11 cellular contexts compared by ENCODE assay signal in genomic region chr7:134690614-134691504, GRCh38. TPM values are rescaled to one million over a fixed set of nuclear protein-coding genes. Genes with fewer than 3 reads are reported as not detected.
DNase-seq lines count a peak whose midpoint lies in the region; ATAC-seq and TF ChIP-seq lines count a peak whose summit lies in the region.
"Had no signal": no experiment of that assay in that cellular context is flagged by ENCODE, and none has a peak within 500 bp of the region (broad histone marks: within the 10 kb centered on the region; RNA-seq: fewer than 3 reads in every experiment).

No MANE protein-coding gene starts in this region.

- H3K27me3 Mint-ChIP-seq in mesothelial cell of epicardium (ENCODE audit: low read depth) = no peaks in the 10 kb centered on the region

- no peak for ATAC-seq in GM18861 (IDR thresholded peaks at IDR 0.05; ENCODE audit: unreplicated experiment)
- ATAC-seq: activated CD8-positive, alpha-beta T cell treated with anti-CD3 and anti-CD28 coated beads for 36 hours had no signal

- H3K27me3 ChIP-seq in Loucy (ENCODE audit: insufficient read depth, low read length, poor library complexity, severe bottlenecking) (no peaks in the 10 kb centered on the region), PC-9 (ENCODE audit: insufficient read depth, low read depth) (no peaks in the 10 kb centered on the region), WERI-Rb-1 (ENCODE audit: insufficient read depth, low read depth, severe bottlenecking) (no peaks in the 10 kb centered on the region)

- H3K27ac Mint-ChIP-seq in mesothelial cell of epicardium = peak overlapping the region; percentile 87
- H3K27ac Mint-ChIP-seq: activated CD8-positive, alpha-beta T cell treated with anti-CD3 and anti-CD28 coated beads for 36 hours had no signal

- TF ChIP-seq CTCF in Loucy (conservative IDR thresholded peaks at IDR 0.05; ENCODE audit: low read length) (no peak), mesothelial cell of epicardium (IDR thresholded peaks at IDR 0.05; ENCODE audit: unreplicated experiment) (no peak), PC-9 (conservative IDR thresholded peaks at IDR 0.05) (no peak), WERI-Rb-1 (IDR thresholded peaks at IDR 0.05; ENCODE audit: low read depth, low read length) (no peak)

- peak; percentile 40 for DNase-seq in dedifferentiated amniotic fluid mesenchymal stem cell (ENCODE audit: extremely low spot score)
- no peak for DNase-seq in mesothelial cell of epicardium (ENCODE audit: low spot score in 2 of 2, unreplicated experiment in 2 of 2)
- DNase-seq in substantia nigra (lab: John Stamatoyannopoulos, UW) = peak in 48 of 49 donors; percentile 6 to 90 (median 70)
- no peak for DNase-seq in activated T-cell treated with anti-CD3 and anti-CD28 coated beads, Interleukin-2, amount 50 U/mL, for 1 hour
- no peak for DNase-seq in PC-9
- DNase-seq in WERI-Rb-1 = no peak
- DNase-seq: activated CD8-positive, alpha-beta T cell treated with anti-CD3 and anti-CD28 coated beads for 36 hours; cortex of kidney had no signal

- BruUV-seq in PC-9 (replicated peaks; lab: Mats Ljungman, UMichigan) = no TSS peak

- no peaks in the 10 kb centered on the region for H3K4me1 ChIP-seq in Loucy (ENCODE audit: insufficient read depth, low read length, poor library complexity, severe bottlenecking)
- no peaks in the 10 kb centered on the region for H3K4me1 ChIP-seq in PC-9 (replicated peaks; ENCODE audit: insufficient read depth)

- H3K4me3 ChIP-seq in Loucy (ENCODE audit: low read length, poor library complexity, severe bottlenecking) = no peak overlapping the region
- no peak overlapping the region for H3K4me3 ChIP-seq in PC-9
- no peak overlapping the region for H3K4me3 ChIP-seq in WERI-Rb-1 (ENCODE audit: low read depth, low read length)

- no peaks in the 10 kb centered on the region for H3K9me3 ChIP-seq in Loucy (ENCODE audit: insufficient read depth, low read depth, low read length)
- no peaks in the 10 kb centered on the region for H3K9me3 ChIP-seq in PC-9 (ENCODE audit: insufficient read depth, low read depth)
- H3K9me3 ChIP-seq in WERI-Rb-1 (ENCODE audit: severe bottlenecking) = no peaks in the 10 kb centered on the region

- H3K9me2 ChIP-seq in Loucy (replicated peaks; ENCODE audit: low read depth, low read length) = no peaks in the 10 kb centered on the region
- H3K9me2 ChIP-seq in PC-9 (ENCODE audit: insufficient read depth) = no peaks in the 10 kb centered on the region

- POLR2A ChIA-PET in PC-9 (lab: Charles Lee; ENCODE audit: unreplicated experiment) = interaction anchor here (0.6 to 0.7 kb wide), 2 partner anchors 19 to 66 kb away, joined by 8 to 13 read pairs; no protein-coding TSS in a partner anchor

- H3K36me3 ChIP-seq in Loucy (ENCODE audit: insufficient read depth, low read length) (no peaks in the 10 kb centered on the region), PC-9 (ENCODE audit: low read depth) (no peaks in the 10 kb centered on the region), WERI-Rb-1 (no peaks in the 10 kb centered on the region)

- H3K4me3 Mint-ChIP-seq in mesothelial cell of epicardium = no peak overlapping the region
- H3K4me3 Mint-ChIP-seq: activated CD8-positive, alpha-beta T cell treated with anti-CD3 and anti-CD28 coated beads for 36 hours had no signal

- intact Hi-C loops in PC-9 (cut with micrococcal nuclease; ENCODE audit: unreplicated experiment) = loop anchor here (1.0 kb wide), 2 partner anchors 253 to 479 kb away; partner anchors contain the start of gene CYREN

- H3K27ac ChIP-seq in substantia nigra (ENCODE audit: low read depth, low read length, poor library complexity, severe bottlenecking) (peak overlapping the region; percentile 58), PC-9 (no peak overlapping the region), WERI-Rb-1 (no peak overlapping the region)
- H3K27ac ChIP-seq: RWPE1 had no signal

- H3K36me3 Mint-ChIP-seq in mesothelial cell of epicardium = no peaks in the 10 kb centered on the region

- no peaks in the 10 kb centered on the region for H3K9me3 Mint-ChIP-seq in mesothelial cell of epicardium
- H3K9me3 Mint-ChIP-seq: activated CD8-positive, alpha-beta T cell treated with anti-CD3 and anti-CD28 coated beads for 36 hours had no signal

- CTCF ChIA-PET in PC-9 (lab: Charles Lee) = interaction anchor here (0.7 to 1.9 kb wide), 7 partner anchors 10 to 584 kb away, joined by 3 to 8 read pairs (median 4); no protein-coding TSS in a partner anchor

- H3K4me2 ChIP-seq in Loucy (ENCODE audit: low read depth, low read length, poor library complexity, severe bottlenecking) = no peak overlapping the region
- no peak overlapping the region for H3K4me2 ChIP-seq in PC-9

- H3K9ac ChIP-seq in Loucy (ENCODE audit: low read depth, low read length, poor library complexity, severe bottlenecking) = no peak overlapping the region

- H3K79me2 ChIP-seq in Loucy (ENCODE audit: insufficient read depth, low read length) = no peaks in the 10 kb centered on the region
- no peaks in the 10 kb centered on the region for H3K79me2 ChIP-seq in PC-9 (ENCODE audit: low read depth)

- H4K20me1 ChIP-seq in Loucy (ENCODE audit: insufficient read depth, low read length, poor library complexity, severe bottlenecking) (no peaks in the 10 kb centered on the region), PC-9 (ENCODE audit: insufficient read depth) (no peaks in the 10 kb centered on the region)

- H3F3A ChIP-seq in Loucy (ENCODE audit: low read depth) = no peaks in the 10 kb centered on the region
- H3F3A ChIP-seq in PC-9 (ENCODE audit: insufficient read depth, low read depth) = no peaks in the 10 kb centered on the region

- H3K4me1 Mint-ChIP-seq in mesothelial cell of epicardium = peaks cover 53% of the 10 kb centered on the region

- 0 out of 2 replicates have a peak overlapping the region, but pooled peaks have one; percentile 42 for H2AFZ ChIP-seq in Loucy (ENCODE audit: low read length)
- H2AFZ ChIP-seq in PC-9 = no peak overlapping the region

RNA-seq across cellular contexts. Expression of gene BPGM, which starts 44.2 kb away (rescaled TPM):
- 13.3 to 15.0 TPM (median 14.8 TPM) in 3 replicates for total RNA-seq in mesothelial cell of epicardium
- 18.5 and 24.6 TPM in 2 replicates for total RNA-seq in PC-9 (2021)

Comparison
In these comparisons a context has a peak if more than half of its experiments do, and no peak if none do; other contexts are left out.
1. DNase-seq: peak in dedifferentiated amniotic fluid mesenchymal stem cell (single experiment) and substantia nigra (48 of 49); none in mesothelial cell of epicardium (0 of 2), activated T-cell treated with anti-CD3 and anti-CD28 coated beads, Interleukin-2, amount 50 U/mL, for 1 hour (single experiment), PC-9 (0 of 2) and WERI-Rb-1 (single experiment).